12 cellular contexts compared by ENCODE assay signal in genomic region chr5:74409737-74410136, GRCh38.
"Had no signal": no experiment of that assay in that cellular context is flagged by ENCODE, and none has a peak within 500 bp of the region (broad histone marks: within the 10 kb centered on the region; RNA-seq: fewer than 3 reads in every experiment).

No MANE protein-coding gene starts in this region.

- H3K9me3 ChIP-seq: gastroesophageal sphincter, heart right ventricle, ovary had no signal

- H3K27me3 ChIP-seq: gastroesophageal sphincter, heart right ventricle, neural progenitor cell, ovary had no signal

- DNase-seq: activated CD4-positive, CD25-positive, alpha-beta regulatory T cell treated with anti-CD3 and anti-CD28 coated beads, Interleukin-2, amount 50 U/mL, for 72 hours; activated naive CD4-positive, alpha-beta T cell; activated naive CD8-positive, alpha-beta T cell treated with anti-CD3 and anti-CD28 coated beads, Interleukin-2, amount 10 ng/mL, durations not matched to agents 7 days and 5 days; heart right ventricle; left colon; ovary; small intestine; stimulated activated naive CD8-positive, alpha-beta T cell treated with anti-CD3 and anti-CD28 coated beads, Interleukin-15, Interleukin-2, amounts not matched to agents 100 U/mL and 50 U/mL, for 24 hours had no signal

- H3K4me2 ChIP-seq: neural progenitor cell had no signal

- H3K27ac Mint-ChIP-seq: activated naive CD8-positive, alpha-beta T cell treated with anti-CD3 and anti-CD28 coated beads, Interleukin-2, amount 10 ng/mL, durations not matched to agents 7 days and 5 days; neural progenitor cell; T-helper 2 cell treated with Interferon-gamma antibody and Interleukin-4, amounts not matched to agents 5 μg/mL and 100 μg/mL, for 36 hours had no signal

- H3K9me3 Mint-ChIP-seq: activated naive CD8-positive, alpha-beta T cell treated with anti-CD3 and anti-CD28 coated beads, Interleukin-2, amount 10 ng/mL, durations not matched to agents 7 days and 5 days; neural progenitor cell; T-helper 2 cell treated with Interferon-gamma antibody and Interleukin-4, amounts not matched to agents 5 μg/mL and 100 μg/mL, for 36 hours had no signal

- H3K36me3 Mint-ChIP-seq: activated naive CD8-positive, alpha-beta T cell treated with anti-CD3 and anti-CD28 coated beads, Interleukin-2, amount 10 ng/mL, durations not matched to agents 7 days and 5 days; neural progenitor cell had no signal

- H3K36me3 ChIP-seq: gastroesophageal sphincter, heart right ventricle, neural progenitor cell, ovary had no signal

- H3K4me3 Mint-ChIP-seq: activated naive CD8-positive, alpha-beta T cell treated with anti-CD3 and anti-CD28 coated beads, Interleukin-2, amount 10 ng/mL, durations not matched to agents 7 days and 5 days; neural progenitor cell; T-helper 2 cell treated with Interferon-gamma antibody and Interleukin-4, amounts not matched to agents 5 μg/mL and 100 μg/mL, for 36 hours had no signal

- H3K4me1 Mint-ChIP-seq: activated naive CD8-positive, alpha-beta T cell treated with anti-CD3 and anti-CD28 coated beads, Interleukin-2, amount 10 ng/mL, durations not matched to agents 7 days and 5 days had no signal

- FAIRE-seq: small intestine had no signal

- H3K4me1 ChIP-seq: gastroesophageal sphincter had no signal

- H2AFZ ChIP-seq: neural progenitor cell had no signal

- H3K4me3 ChIP-seq: gastroesophageal sphincter, heart right ventricle, neural progenitor cell, ovary had no signal

- ATAC-seq: gastroesophageal sphincter; left colon; stimulated activated naive CD8-positive, alpha-beta T cell treated with anti-CD3 and anti-CD28 coated beads, Interleukin-15, Interleukin-2, amounts not matched to agents 100 U/mL and 50 U/mL, for 24 hours had no signal

- H3K27ac ChIP-seq: epithelial cell of prostate, gastroesophageal sphincter, heart right ventricle, neural progenitor cell, ovary had no signal
